Comparison of ENCODE assay signal across 8 cellular contexts in genomic region chr6:34146021-34146782, GRCh38. TPM values are rescaled to one million over a fixed set of nuclear protein-coding genes. Genes with fewer than 3 reads are reported as not detected.
DNase-seq lines count a peak whose midpoint lies in the region; ATAC-seq and TF ChIP-seq lines count a peak whose summit lies in the region.

GRM4 (minus strand) TSS chr6:34146087; CDS start chr6:34133496, 12,591 bp downstream.

- POLR2A ChIA-PET in CD8-positive, alpha-beta T cell (lab: Charles Lee), result interaction anchor here (1.5 kb wide), 1 partner anchor 43 kb away, joined by 3 read pairs; no protein-coding TSS in a partner anchor

- CTCF ChIA-PET in CD8-positive, alpha-beta T cell (lab: Charles Lee), result interaction anchor here (0.8 to 2.5 kb wide), 7 partner anchors 8 to 375 kb away, joined by 3 to 11 read pairs (median 3); no protein-coding TSS in a partner anchor

- H3K36me3 ChIP-seq in CD8-positive, alpha-beta T cell (ENCODE audit: insufficient read depth, low read length), result no peaks in the 10 kb centered on the region
- H3K36me3 ChIP-seq in MG63 (no peaks in the 10 kb centered on the region), endodermal cell (ENCODE audit: control insufficient read depth, insufficient read depth, low read length) (no peaks in the 10 kb centered on the region), osteoblast (ENCODE audit: insufficient read depth, low read length) (no peaks in the 10 kb centered on the region)

- peak within 1 kb of the TSS; percentile 47 for H2AFZ ChIP-seq in osteoblast (ENCODE audit: low read length)

- no peak within 1 kb of the TSS for H3K27ac ChIP-seq in CD8-positive, alpha-beta T cell (ENCODE audit: low read depth, low read length)
- H3K27ac ChIP-seq in endodermal cell (ENCODE audit: low read depth, low read length) (no peak within 1 kb of the TSS), osteoblast (ENCODE audit: low read depth, low read length) (no peak within 1 kb of the TSS)

- H3K27ac Mint-ChIP-seq in CD8-positive, alpha-beta T cell, result no peak within 1 kb of the TSS
- H3K27ac Mint-ChIP-seq in endodermal cell, result no peak within 1 kb of the TSS

- H3K4me1 ChIP-seq in CD8-positive, alpha-beta T cell (ENCODE audit: insufficient read depth, low read length), result peaks cover 30% of the 10 kb centered on the region
- H3K4me1 ChIP-seq in endodermal cell (ENCODE audit: control insufficient read depth, insufficient read depth, low read length) (no peaks in the 10 kb centered on the region), osteoblast (ENCODE audit: insufficient read depth, low read length) (no peaks in the 10 kb centered on the region)

- H3K4me2 ChIP-seq in osteoblast (ENCODE audit: insufficient read depth, low read length), result peak within 1 kb of the TSS; percentile 63

- peaks cover 19% of the 10 kb centered on the region for H3K4me1 Mint-ChIP-seq in CD8-positive, alpha-beta T cell (ENCODE audit: low read depth)
- H3K4me1 Mint-ChIP-seq in endodermal cell, result peaks cover 20% of the 10 kb centered on the region

- H3K9me3 ChIP-seq in CD8-positive, alpha-beta T cell (ENCODE audit: low read length), result no peaks in the 10 kb centered on the region
- H3K9me3 ChIP-seq in MG63, result no peaks in the 10 kb centered on the region
- H3K9me3 ChIP-seq in endodermal cell (ENCODE audit: control insufficient read depth, low read length), result no peaks in the 10 kb centered on the region
- no peaks in the 10 kb centered on the region for H3K9me3 ChIP-seq in osteoblast (ENCODE audit: low read depth, low read length)

- DNase-seq in CD8-positive, alpha-beta T cell, result no peak
- DNase-seq in MG63, result no peak
- peak; percentile 64 for DNase-seq in endodermal cell
- peak; percentile 80 for DNase-seq in osteoblast (ENCODE audit: insufficient read length, low spot score, missing footprints)
- no peak for DNase-seq in DMS53 (lab: John Stamatoyannopoulos, UW)
- no peak for DNase-seq in superior temporal gyrus (ENCODE audit: extremely low spot score)
- no peak for DNase-seq in H4 (ENCODE audit: low spot score)

- 43 to 51% methylated on average over 8 to 20 of the region's 20 CpGs for WGBS in endodermal cell (ENCODE audit: insufficient coverage in 1 of 2, insufficient read length in 1 of 2), 2 experiments

- H3K9me3 Mint-ChIP-seq in CD8-positive, alpha-beta T cell, result no peaks in the 10 kb centered on the region
- H3K9me3 Mint-ChIP-seq in endodermal cell, result no peaks in the 10 kb centered on the region

- no peak within 1 kb of the TSS for H3K9ac ChIP-seq in endodermal cell (ENCODE audit: extremely low read depth, low read length, poor library complexity, severe bottlenecking)

- peaks cover 56% of the 10 kb centered on the region for H3K27me3 Mint-ChIP-seq in CD8-positive, alpha-beta T cell (ENCODE audit: low read depth)
- H3K27me3 Mint-ChIP-seq in endodermal cell (ENCODE audit: insufficient read depth), result peaks cover 70% of the 10 kb centered on the region

- H4K20me1 ChIP-seq in osteoblast (ENCODE audit: insufficient read depth, low read length), result no peaks in the 10 kb centered on the region

- intact Hi-C loops in CD8-positive, alpha-beta T cell (cut with DNase I, micrococcal nuclease), result no loop called here

- no peak for ATAC-seq in CD8-positive, alpha-beta T cell
- ATAC-seq in GM18511 (IDR thresholded peaks at IDR 0.05; ENCODE audit: unreplicated experiment), result no peak

- H3K27me3 ChIP-seq in CD8-positive, alpha-beta T cell (ENCODE audit: insufficient read depth, low read length), result peaks cover 34% of the 10 kb centered on the region
- H3K27me3 ChIP-seq in MG63 (peaks cover 13% of the 10 kb centered on the region), endodermal cell (ENCODE audit: control insufficient read depth, insufficient read depth, low read length, poor library complexity, severe bottlenecking) (peaks cover 82% of the 10 kb centered on the region), osteoblast (ENCODE audit: insufficient read depth, low read length) (peaks cover 65% of the 10 kb centered on the region)

- no peak for TF ChIP-seq CTCF in CD8-positive, alpha-beta T cell (IDR thresholded peaks at IDR 0.05)
- TF ChIP-seq CTCF in endodermal cell (conservative IDR thresholded peaks at IDR 0.05) (no peak), osteoblast (IDR thresholded peaks at IDR 0.05; ENCODE audit: extremely low read depth, low read depth, low read length) (no peak)

- H3K4me3 ChIP-seq in CD8-positive, alpha-beta T cell (ENCODE audit: low read depth, low read length), result peak within 1 kb of the TSS; percentile 48
- H3K4me3 ChIP-seq in MG63, result peak within 1 kb of the TSS; percentile 26; the same call in 1 of the 2 replicates
- H3K4me3 ChIP-seq in endodermal cell (ENCODE audit: low read length), result peak within 1 kb of the TSS; percentile 75
- H3K4me3 ChIP-seq in osteoblast (ENCODE audit: insufficient read depth, low read length), result peak within 1 kb of the TSS; percentile 51

- H3K4me3 Mint-ChIP-seq in CD8-positive, alpha-beta T cell, result peak within 1 kb of the TSS; percentile 83
- H3K4me3 Mint-ChIP-seq in endodermal cell, result peak within 1 kb of the TSS; percentile 62

- H3K36me3 Mint-ChIP-seq in CD8-positive, alpha-beta T cell, result no peaks in the 10 kb centered on the region
- no peaks in the 10 kb centered on the region for H3K36me3 Mint-ChIP-seq in endodermal cell (ENCODE audit: low read depth)

- no peaks in the 10 kb centered on the region for H3K79me2 ChIP-seq in osteoblast (ENCODE audit: insufficient read depth, low read length)

RNA-seq across cellular contexts. Expression of gene GRM4, which starts in this region (rescaled TPM):
- total RNA-seq in CD8-positive, alpha-beta T cell, result under 1 TPM in 1 of 2 experiments, not detected in 1; 0.05 TPM
- total RNA-seq in MG63 (2014; rRNA removed; shearing (Covaris generic); ENCODE audit: low replicate concordance), result not detected in 2 replicates
- total RNA-seq in endodermal cell (1 to 10 TPM; 3.1 to 9.1 TPM), osteoblast (0.36 TPM in 1 of 2 replicates, not detected in the other)
- polyA plus RNA-seq in endodermal cell (2013, experiment 1 of 2), result 1.4 TPM
- polyA plus RNA-seq in endodermal cell (2013, experiment 2 of 2), result 0.99 TPM
- total RNA-seq in H4 (2014; rRNA removed; shearing (Covaris generic)), result not detected in 2 replicates

Comparison
In these comparisons a context has a peak if more than half of its experiments do, and no peak if none do; other contexts are left out.
1. Peak in DNase-seq, H3K4me3 ChIP-seq and H3K4me2 ChIP-seq in osteoblast; RNA of the gene not detected or under 1 TPM.